Comparison of ENCODE assay signal across 20 cellular contexts in genomic region chr1:1945782-1946393, GRCh38. TPM values are rescaled to one million over a fixed set of nuclear protein-coding genes. Genes with fewer than 3 reads are reported as not detected.
A peak's percentile ranks its signal among the peaks of the same experiment; 100 is the strongest.
DNase-seq lines count a peak whose midpoint lies in the region; ATAC-seq, FAIRE-seq and TF ChIP-seq lines count a peak whose summit lies in the region.
"Had no signal": no experiment of that assay in that cellular context is flagged by ENCODE, and none has a peak within 500 bp of the region (broad histone marks: within the 10 kb centered on the region; RNA-seq: fewer than 3 reads in every experiment).

No MANE protein-coding gene starts in this region.

- no peak overlapping the region for H4K91ac ChIP-seq in trophoblast cell (ENCODE audit: low read depth, low read length)

- H3K27me3 Mint-ChIP-seq in WTC11 (ENCODE audit: low read depth) = no peaks in the 10 kb centered on the region

- no peak overlapping the region for H4K8ac ChIP-seq in trophoblast cell (ENCODE audit: low read depth, low read length)

- intact Hi-C loops in Right ventricle myocardium inferior (cut with DNase I) = no loop called here
- intact Hi-C loops in kidney (cut with DNase I) = no loop called here

- H3K4me1 Mint-ChIP-seq in WTC11 = peaks cover 4% of the 10 kb centered on the region; the same call in 1 of the 2 replicates

- H3K27me3 ChIP-seq in right atrium auricular region = no peaks in the 10 kb centered on the region
- no peaks in the 10 kb centered on the region for H3K27me3 ChIP-seq in trophoblast cell (ENCODE audit: insufficient read depth, low read length)
- H3K27me3 ChIP-seq: BLaER1 had no signal

- no CpG with 5 or more reads among the region's 29 CpGs for WGBS in trophoblast cell (ENCODE audit: extremely low coverage, insufficient coverage, insufficient read length)

- ATAC-seq in Right ventricle myocardium inferior = no peak
- no peak for ATAC-seq in WTC11
- ATAC-seq in HG03469 (IDR thresholded peaks at IDR 0.05; ENCODE audit: unreplicated experiment) = no peak
- ATAC-seq: HCT116 had no signal

- no peaks in the 10 kb centered on the region for H3K36me3 Mint-ChIP-seq in WTC11

- peaks cover 3% of the 10 kb centered on the region for H3K9me3 Mint-ChIP-seq in WTC11

- no peak overlapping the region for H2BK120ac ChIP-seq in trophoblast cell (ENCODE audit: insufficient read depth, low read length, poor library complexity)

- no peak for TF ChIP-seq CTCF in right atrium auricular region (IDR thresholded peaks at IDR 0.05)
- TF ChIP-seq CTCF in WTC11 (IDR thresholded peaks at IDR 0.05) = no peak
- TF ChIP-seq CTCF in kidney (IDR thresholded peaks at IDR 0.05; ENCODE audit: borderline replicate concordance, extremely low read depth, insufficient read depth) = no peak

- peak; percentile 60 for DNase-seq in Right ventricle myocardium inferior (ENCODE audit: missing footprints)
- DNase-seq in right atrium auricular region (ENCODE audit: low spot score) = no peak
- DNase-seq in WTC11 (ENCODE audit: low spot score) = no peak
- peak; percentile 41 for DNase-seq in kidney
- DNase-seq in trophoblast cell = no peak
- DNase-seq in foreskin melanocyte = no peak
- no peak for DNase-seq in H54 (ENCODE audit: insufficient read length, low spot score)
- DNase-seq: AML-193; Caco-2; CD8-positive, alpha-beta memory T cell; DMS53; GF-D8; GOT3 had no signal

- no peak overlapping the region for H3K4me3 Mint-ChIP-seq in WTC11
- H3K4me3 Mint-ChIP-seq: CD8-positive, alpha-beta memory T cell had no signal

- no peak overlapping the region for H3K27ac Mint-ChIP-seq in WTC11
- H3K27ac Mint-ChIP-seq: CD8-positive, alpha-beta memory T cell had no signal

- H3K36me3 ChIP-seq in right atrium auricular region (no peaks in the 10 kb centered on the region), kidney (ENCODE audit: control insufficient read depth in 1 of 2, insufficient read depth in 2 of 2, low read length in 2 of 2) (no peaks in the 10 kb centered on the region), trophoblast cell (ENCODE audit: control insufficient read depth in 1 of 2, insufficient read depth in 2 of 2, low read length in 2 of 2) (no peaks in the 10 kb centered on the region)
- H3K36me3 ChIP-seq: BLaER1 had no signal

- no peak overlapping the region for H4K12ac ChIP-seq in trophoblast cell (ENCODE audit: low read depth, low read length)

- H3K9me3 ChIP-seq in right atrium auricular region (no peaks in the 10 kb centered on the region), kidney (ENCODE audit: control insufficient read depth in 1 of 2, low read length in 2 of 2) (no peaks in the 10 kb centered on the region), trophoblast cell (ENCODE audit: insufficient read depth, low read depth, low read length) (no peaks in the 10 kb centered on the region)
- H3K9me3 ChIP-seq: Caco-2 had no signal

- no peak overlapping the region for H3K4me2 ChIP-seq in trophoblast cell (ENCODE audit: low read length)
- H3K4me2 ChIP-seq: BLaER1 had no signal

- H3K9ac ChIP-seq in kidney (ENCODE audit: low read length in 2 of 2) (no peak overlapping the region), trophoblast cell (ENCODE audit: low read length) (no peak overlapping the region)
- H3K9ac ChIP-seq: BLaER1 had no signal

- H3K79me2 ChIP-seq in trophoblast cell (ENCODE audit: control insufficient read depth, insufficient read depth, low read length, poor library complexity) = no peaks in the 10 kb centered on the region

- H3K18ac ChIP-seq in trophoblast cell (ENCODE audit: low read length) = no peak overlapping the region

- H2AK5ac ChIP-seq in trophoblast cell (ENCODE audit: low read length) = no peak overlapping the region

- FAIRE-seq in kidney (lab: Jason Lieb, UNC) (no peak), H54 (lab: Jason Lieb, UNC) (no peak)
- FAIRE-seq: GM19239 had no signal

- no peak overlapping the region for H2BK5ac ChIP-seq in trophoblast cell (ENCODE audit: low read depth, low read length, poor library complexity)

- H2AFZ ChIP-seq in trophoblast cell (ENCODE audit: insufficient read depth, low read length, poor library complexity) = no peak overlapping the region

- no peak overlapping the region for H2BK12ac ChIP-seq in trophoblast cell (ENCODE audit: low read length)

- no peak for TF ChIP-seq POLR2A in H54 (IDR thresholded peaks at IDR 0.05; ENCODE audit: low read depth, low read length)

- H3K4me1 ChIP-seq in right atrium auricular region = peaks cover 0 to 17% of the 10 kb centered on the region in 2 donors
- peaks cover 7% of the 10 kb centered on the region in 2 donors for H3K4me1 ChIP-seq in kidney (ENCODE audit: control insufficient read depth in 1 of 2, insufficient read depth in 1 of 2, low read depth in 1 of 2, low read length in 2 of 2)
- peaks cover 0 to 1% of the 10 kb centered on the region in 2 experiments for H3K4me1 ChIP-seq in trophoblast cell (ENCODE audit: control insufficient read depth in 1 of 2, insufficient read depth in 2 of 2, low read length in 2 of 2)
- H3K4me1 ChIP-seq: Caco-2 had no signal

- H3K4me3 ChIP-seq in right atrium auricular region (no peak overlapping the region), kidney (ENCODE audit: low read length in 2 of 2) (no peak overlapping the region), trophoblast cell (ENCODE audit: low read depth, low read length) (peak overlapping the region; percentile 20)
- H3K4me3 ChIP-seq: BLaER1 had no signal

- no peak overlapping the region for H3K14ac ChIP-seq in trophoblast cell (ENCODE audit: low read length)

- CTCF ChIA-PET in WTC11 (lab: Charles Lee) = interaction anchor here (0.7 to 4.3 kb wide), 4 partner anchors 14 to 101 kb away, joined by 3 to 80 read pairs (median 25); no protein-coding TSS in a partner anchor

- H3K23ac ChIP-seq in trophoblast cell (ENCODE audit: low read length) = no peak overlapping the region

- H3K27ac ChIP-seq in right atrium auricular region (no peak overlapping the region), kidney (ENCODE audit: low read depth in 2 of 2, low read length in 2 of 2) (no peak overlapping the region), trophoblast cell (ENCODE audit: low read depth, low read length) (no peak overlapping the region)
- H3K27ac ChIP-seq: 22Rv1, BLaER1, HL-60 had no signal

- no peaks in the 10 kb centered on the region for H3K79me1 ChIP-seq in trophoblast cell (ENCODE audit: low read length)

- POLR2A ChIA-PET in WTC11 (lab: Charles Lee) = no interaction called here

- no peak overlapping the region for H3K4ac ChIP-seq in trophoblast cell (ENCODE audit: low read depth, low read length)

TF ChIP-seq in WTC11, 78 proteins besides CTCF, POLR2A, EP300 and RAD21:
- TF ChIP-seq ZNF219 (CRISPR knock-in tag; IDR thresholded peaks at IDR 0.05; ENCODE audit: borderline replicate concordance) = no peak
- TF ChIP-seq NFATC4 (CRISPR knock-in tag; IDR thresholded peaks at IDR 0.05) = no peak
- TF ChIP-seq TCF7 (CRISPR knock-in tag; IDR thresholded peaks at IDR 0.05; ENCODE audit: low read depth) = 0 out of 2 replicates have a peak, but pooled peaks have one; percentile 20
- TF ChIP-seq GABPB1 (CRISPR knock-in tag; IDR thresholded peaks at IDR 0.05) = no peak

RNA-seq across cellular contexts. Expression of gene TMEM52, which starts 26.8 kb away (rescaled TPM):
- total RNA-seq in Right ventricle myocardium inferior (1.2 TPM), right atrium auricular region (1 to 10 TPM in 1 of 2 donors, under 1 TPM in 1; 0.51 to 1.8 TPM), WTC11 (2021) (15.0 to 21.9 TPM (median 20.0 TPM) in 3 replicates), kidney (0.50 TPM)
- polyA plus RNA-seq in kidney (ENCODE audit: insufficient read depth, low read depth, low replicate concordance) = 5.1 TPM
- 3.7 and 4.1 TPM in 2 replicates for polyA plus RNA-seq in trophoblast cell (2013)

RNA-seq across cellular contexts. Expression of gene CALML6, which starts 30.8 kb away (rescaled TPM):
- not detected for total RNA-seq in Right ventricle myocardium inferior
- not detected for total RNA-seq in right atrium auricular region
- total RNA-seq in WTC11 (2021) = 0.87 to 2.1 TPM (median 1.9 TPM) in 3 replicates
- total RNA-seq in kidney = 0.13 TPM
- polyA plus RNA-seq in kidney (ENCODE audit: insufficient read depth, low read depth, low replicate concordance) = 1.2 TPM
- 0.19 and 0.25 TPM in 2 replicates for polyA plus RNA-seq in trophoblast cell (2013)
- polyA plus RNA-seq: CD8-positive, alpha-beta memory T cell had no signal

RNA-seq across cellular contexts. Expression of gene GNB1, which starts 55.0 kb away (rescaled TPM):
- total RNA-seq in Right ventricle myocardium inferior (182 TPM), right atrium auricular region (10 to 100 TPM; 69.9 to 91.6 TPM), WTC11 (2021) (339 to 383 TPM (median 360 TPM) in 3 replicates), kidney (347 TPM)
- polyA plus RNA-seq in kidney (ENCODE audit: insufficient read depth, low read depth, low replicate concordance) = 144 TPM
- 211 and 220 TPM in 2 replicates for polyA plus RNA-seq in trophoblast cell (2013)

RNA-seq across cellular contexts. Expression of gene CFAP74, which starts 57.7 kb away (rescaled TPM):
- total RNA-seq in Right ventricle myocardium inferior (not detected), right atrium auricular region (not detected), WTC11 (2021) (0.34 to 0.39 TPM (median 0.35 TPM) in 3 replicates), kidney (not detected)
- not detected for polyA plus RNA-seq in kidney (ENCODE audit: insufficient read depth, low read depth, low replicate concordance)
- 0.03 and 0.15 TPM in 2 replicates for polyA plus RNA-seq in trophoblast cell (2013)
- total RNA-seq: A673; Caco-2; CD8-positive, alpha-beta memory T cell had no signal
- polyA plus RNA-seq: CD8-positive, alpha-beta memory T cell had no signal

Comparison
In these comparisons a context has a peak if more than half of its experiments do, and no peak if none do; other contexts are left out.
1. DNase-seq: peak in Right ventricle myocardium inferior (single experiment) and kidney (single experiment); none in right atrium auricular region (single experiment), WTC11 (single experiment), trophoblast cell (0 of 2), foreskin melanocyte (single experiment) and H54 (single experiment).